Comparison of ENCODE assay signal across 8 cellular contexts in genomic region chr11:71453911-71454304, GRCh38. TPM values are rescaled to one million over a fixed set of nuclear protein-coding genes. Genes with fewer than 3 reads are reported as not detected.
DNase-seq lines count a peak whose midpoint lies in the region; ATAC-seq, FAIRE-seq and TF ChIP-seq lines count a peak whose summit lies in the region.

No MANE protein-coding gene starts in this region.

- H3K4me3 ChIP-seq in keratinocyte (ENCODE audit: control insufficient read depth in 2 of 3, extremely low read depth in 1 of 3, insufficient read depth in 2 of 3, low read depth in 1 of 3, low read length in 3 of 3) = peak overlapping the region; percentile 87 to 90 (median 89)
- peak overlapping the region; percentile 86 to 95 (median 90) for H3K4me3 ChIP-seq in stomach

- peak overlapping the region; percentile 91 for H3K4me3 Mint-ChIP-seq in T-helper 1 cell treated with Interleukin-12 subunit alpha and Interleukin-12 subunit beta and Interleukin-4 antibody, amounts not matched to agents 30 μg/mL and 1 μg/mL, for 36 hours
- peak overlapping the region; percentile 96 for H3K4me3 Mint-ChIP-seq in activated T-helper 1 cell treated with anti-CD3 and anti-CD28 coated beads, Interleukin-12 subunit alpha, Interleukin-12 subunit beta, Interleukin-2, Interleukin-4 antibody, amounts not matched to agents 30 ng/mL and 10 ng/mL and 1 ng/mL, durations not matched to agents 14 hours and 24 hours and 36 hours

- no peaks in the 10 kb centered on the region for H3K9me3 Mint-ChIP-seq in T-helper 1 cell treated with Interleukin-12 subunit alpha and Interleukin-12 subunit beta and Interleukin-4 antibody, amounts not matched to agents 30 μg/mL and 1 μg/mL, for 36 hours
- no peaks in the 10 kb centered on the region for H3K9me3 Mint-ChIP-seq in activated T-helper 1 cell treated with anti-CD3 and anti-CD28 coated beads, Interleukin-12 subunit alpha, Interleukin-12 subunit beta, Interleukin-2, Interleukin-4 antibody, amounts not matched to agents 30 ng/mL and 10 ng/mL and 1 ng/mL, durations not matched to agents 14 hours and 24 hours and 36 hours

- dilution Hi-C loops in keratinocyte (cut with MboI; ENCODE audit: extremely low pct_ligation_motif_present, low sequenced_read_pairs) = no loop called here

- H3K4me1 Mint-ChIP-seq in T-helper 1 cell treated with Interleukin-12 subunit alpha and Interleukin-12 subunit beta and Interleukin-4 antibody, amounts not matched to agents 30 μg/mL and 1 μg/mL, for 36 hours (ENCODE audit: low read depth) = peaks cover 54% of the 10 kb centered on the region
- peaks cover 67% of the 10 kb centered on the region for H3K4me1 Mint-ChIP-seq in activated T-helper 1 cell treated with anti-CD3 and anti-CD28 coated beads, Interleukin-12 subunit alpha, Interleukin-12 subunit beta, Interleukin-2, Interleukin-4 antibody, amounts not matched to agents 30 ng/mL and 10 ng/mL and 1 ng/mL, durations not matched to agents 14 hours and 24 hours and 36 hours (ENCODE audit: low read depth)

- H3K4me2 ChIP-seq in keratinocyte (ENCODE audit: control insufficient read depth, extremely low read depth, insufficient read depth, low read depth, low read length) = peak overlapping the region; percentile 92

- no peaks in the 10 kb centered on the region for H3K27me3 ChIP-seq in keratinocyte (ENCODE audit: control insufficient read depth, extremely low read depth, insufficient read depth, low read length)
- H3K27me3 ChIP-seq in stomach = no peaks in the 10 kb centered on the region

- no peak for TF ChIP-seq CTCF in keratinocyte (optimal IDR thresholded peaks at IDR 0.05 in 1 of 3, IDR thresholded peaks at IDR 0.05 in 1 of 3, conservative IDR thresholded peaks at IDR 0.05 in 1 of 3; ENCODE audit: extremely low read depth in 1 of 3, insufficient read depth in 2 of 3, low read length in 3 of 3)
- TF ChIP-seq CTCF in stomach (IDR thresholded peaks at IDR 0.05) = no peak

- H3K9ac ChIP-seq in keratinocyte (ENCODE audit: control insufficient read depth, extremely low read depth, insufficient read depth, low read length) = peak overlapping the region; percentile 79

- TF ChIP-seq POLR2A in stomach (IDR thresholded peaks at IDR 0.05) = no peak

- no peak for TF ChIP-seq EP300 in stomach (IDR thresholded peaks at IDR 0.05)

- peaks cover 20% of the 10 kb centered on the region for H3K79me2 ChIP-seq in keratinocyte (ENCODE audit: control insufficient read depth, insufficient read depth, low read length)

- no peak overlapping the region for H3K27ac ChIP-seq in keratinocyte (ENCODE audit: control insufficient read depth, insufficient read depth, low read length)
- H3K27ac ChIP-seq in stomach = peak overlapping the region in 3 of 5 donors; percentile 87 to 91 (median 87)

- H3K9me3 ChIP-seq in keratinocyte (ENCODE audit: control insufficient read depth, low read depth, low read length) (no peaks in the 10 kb centered on the region), stomach (no peaks in the 10 kb centered on the region)

- H3K4me1 ChIP-seq in keratinocyte (ENCODE audit: control insufficient read depth, extremely low read depth, insufficient read depth, low read length) (peaks cover 36% of the 10 kb centered on the region), stomach (peaks cover 17 to 55% (median 49%) of the 10 kb centered on the region in 4 donors)

- no peak for ATAC-seq in HG03025 (IDR thresholded peaks at IDR 0.05; ENCODE audit: low FRiP score, unreplicated experiment)

- peak overlapping the region; percentile 75 for H3K27ac Mint-ChIP-seq in T-helper 1 cell treated with Interleukin-12 subunit alpha and Interleukin-12 subunit beta and Interleukin-4 antibody, amounts not matched to agents 30 μg/mL and 1 μg/mL, for 36 hours
- peak overlapping the region; percentile 95 for H3K27ac Mint-ChIP-seq in activated T-helper 1 cell treated with anti-CD3 and anti-CD28 coated beads, Interleukin-12 subunit alpha, Interleukin-12 subunit beta, Interleukin-2, Interleukin-4 antibody, amounts not matched to agents 30 ng/mL and 10 ng/mL and 1 ng/mL, durations not matched to agents 14 hours and 24 hours and 36 hours

- no peaks in the 10 kb centered on the region for H4K20me1 ChIP-seq in keratinocyte (ENCODE audit: control insufficient read depth, extremely low read depth, insufficient read depth, low read length)

- H3K9me1 ChIP-seq in keratinocyte (ENCODE audit: control insufficient read depth, extremely low read depth, insufficient read depth, low read length) = peaks cover 2% of the 10 kb centered on the region

- no peaks in the 10 kb centered on the region for H3K27me3 Mint-ChIP-seq in T-helper 1 cell treated with Interleukin-12 subunit alpha and Interleukin-12 subunit beta and Interleukin-4 antibody, amounts not matched to agents 30 μg/mL and 1 μg/mL, for 36 hours (ENCODE audit: low read depth)
- H3K27me3 Mint-ChIP-seq in activated T-helper 1 cell treated with anti-CD3 and anti-CD28 coated beads, Interleukin-12 subunit alpha, Interleukin-12 subunit beta, Interleukin-2, Interleukin-4 antibody, amounts not matched to agents 30 ng/mL and 10 ng/mL and 1 ng/mL, durations not matched to agents 14 hours and 24 hours and 36 hours (ENCODE audit: insufficient read depth) = no peaks in the 10 kb centered on the region

- peaks cover 28% of the 10 kb centered on the region for H3K36me3 Mint-ChIP-seq in T-helper 1 cell treated with Interleukin-12 subunit alpha and Interleukin-12 subunit beta and Interleukin-4 antibody, amounts not matched to agents 30 μg/mL and 1 μg/mL, for 36 hours (ENCODE audit: low read depth)
- peaks cover 32% of the 10 kb centered on the region for H3K36me3 Mint-ChIP-seq in activated T-helper 1 cell treated with anti-CD3 and anti-CD28 coated beads, Interleukin-12 subunit alpha, Interleukin-12 subunit beta, Interleukin-2, Interleukin-4 antibody, amounts not matched to agents 30 ng/mL and 10 ng/mL and 1 ng/mL, durations not matched to agents 14 hours and 24 hours and 36 hours (ENCODE audit: low read depth)

- peaks cover 23 to 25% of the 10 kb centered on the region in 2 experiments for H3K36me3 ChIP-seq in keratinocyte (ENCODE audit: control insufficient read depth in 2 of 2, extremely low read depth in 1 of 2, insufficient read depth in 2 of 2, low read length in 2 of 2)
- peaks cover 30 to 43% (median 40%) of the 10 kb centered on the region in 4 donors for H3K36me3 ChIP-seq in stomach

- no peak overlapping the region for H2AFZ ChIP-seq in keratinocyte (ENCODE audit: control insufficient read depth, low read length)

- intact Hi-C loops in activated T-helper 1 cell treated with anti-CD3 and anti-CD28 coated beads, Interleukin-12 subunit alpha, Interleukin-12 subunit beta, Interleukin-2, Interleukin-4 antibody, amounts not matched to agents 30 ng/mL and 10 ng/mL and 1 ng/mL, durations not matched to agents 14 hours and 24 hours and 36 hours (cut with micrococcal nuclease) = loop anchor here (1.0 to 10.0 kb wide), 6 partner anchors 35 to 1691 kb away; partner anchors contain the start of genes FADD, FCHSD2, RNF121 and XNDC1N
- intact Hi-C loops in stomach (cut with DNase I; ENCODE audit: low total_unique reads) = no loop called here

- WGBS in stomach, 5 donors = 16 to 47% (median 43%) methylated on average over 7 of the region's 7 CpGs

- no peak for DNase-seq in T-helper 1 cell
- DNase-seq in activated T-helper 1 cell treated with anti-CD3 and anti-CD28 coated beads, Interleukin-12 subunit alpha, Interleukin-12 subunit beta, Interleukin-2, Interleukin-4 antibody, amounts not matched to agents 30 ng/mL and 10 ng/mL and 1 ng/mL, durations not matched to agents 14 hours and 24 hours and 36 hours (ENCODE audit: low spot score) = no peak
- DNase-seq in keratinocyte (ENCODE audit: low read depth, low spot score) = no peak
- DNase-seq in stomach = no peak
- no peak for DNase-seq in SHP77 (lab: John Stamatoyannopoulos, UW)
- DNase-seq in stimulated activated CD4-positive, alpha-beta T cell treated with anti-CD3 and anti-CD28 coated beads, Interleukin-2, amount 100 ng/mL, for 48 hours = no peak

- FAIRE-seq in keratinocyte (lab: Jason Lieb, UNC) = no peak

RNA-seq across cellular contexts. Expression of gene NADSYN1, which starts 0.9 kb away (rescaled TPM):
- total RNA-seq in activated T-helper 1 cell treated with anti-CD3 and anti-CD28 coated beads, Interleukin-12 subunit alpha, Interleukin-12 subunit beta, Interleukin-2, Interleukin-4 antibody, amounts not matched to agents 30 ng/mL and 10 ng/mL and 1 ng/mL, durations not matched to agents 14 hours and 24 hours and 36 hours = 91.6 and 96.3 TPM in 2 replicates
- polyA plus RNA-seq in keratinocyte (37.5 to 82.2 TPM (median 51.5 TPM) in 3 replicates), stomach (10 to 100 TPM; 28.0 to 74.9 (median 29.4) TPM)
- polyA plus RNA-seq in keratinocyte (2011; ENCODE audit: low read depth) = 48.3 TPM
- polyA plus RNA-seq in keratinocyte (2011; cell fraction: cytosol; rRNA removed) = 39.8 and 51.4 TPM in 2 replicates
- polyA plus RNA-seq in keratinocyte (2011; cell fraction: nucleus; rRNA removed) = 185 and 203 TPM in 2 replicates
- polyA plus RNA-seq in keratinocyte (2012; ENCODE audit: low replicate concordance) = 42.8 and 82.1 TPM in 2 replicates
- 75.9 to 132 TPM (median 80.7 TPM) in 3 replicates for polyA minus RNA-seq in keratinocyte
- 48.3 TPM for polyA minus RNA-seq in keratinocyte (2011; cell fraction: cytosol; rRNA and poly(A)+ RNA removed)
- 79.8 and 87.4 TPM in 2 replicates for polyA minus RNA-seq in keratinocyte (2011; cell fraction: nucleus; rRNA and poly(A)+ RNA removed)
- total RNA-seq in stomach = 100 to 1,000 TPM in 3 of 5 donors, 10 to 100 TPM in 2; 49.0 to 320 (median 104) TPM

RNA-seq across cellular contexts. Expression of gene DHCR7, which starts 5.7 kb away (rescaled TPM):
- total RNA-seq in activated T-helper 1 cell treated with anti-CD3 and anti-CD28 coated beads, Interleukin-12 subunit alpha, Interleukin-12 subunit beta, Interleukin-2, Interleukin-4 antibody, amounts not matched to agents 30 ng/mL and 10 ng/mL and 1 ng/mL, durations not matched to agents 14 hours and 24 hours and 36 hours = 100 and 106 TPM in 2 replicates
- polyA plus RNA-seq in keratinocyte (128 to 157 TPM (median 143 TPM) in 3 replicates), stomach (10 to 100 TPM in 2 of 3 donors, 1 to 10 TPM in 1; 3.5 to 13.2 (median 11.2) TPM)
- polyA plus RNA-seq in keratinocyte (2011; ENCODE audit: low read depth) = 28.1 TPM
- polyA plus RNA-seq in keratinocyte (2011; cell fraction: cytosol; rRNA removed) = 73.9 and 86.2 TPM in 2 replicates
- polyA plus RNA-seq in keratinocyte (2011; cell fraction: nucleus; rRNA removed) = 170 and 178 TPM in 2 replicates
- polyA plus RNA-seq in keratinocyte (2012; ENCODE audit: low replicate concordance) = 68.2 and 194 TPM in 2 replicates
- polyA minus RNA-seq in keratinocyte = 153 to 420 TPM (median 173 TPM) in 3 replicates
- 193 TPM for polyA minus RNA-seq in keratinocyte (2011; cell fraction: cytosol; rRNA and poly(A)+ RNA removed)
- polyA minus RNA-seq in keratinocyte (2011; cell fraction: nucleus; rRNA and poly(A)+ RNA removed) = 247 and 301 TPM in 2 replicates
- total RNA-seq in stomach = 10 to 100 TPM; 11.2 to 58.8 (median 17.9) TPM
